In the genomic region with DNA sequence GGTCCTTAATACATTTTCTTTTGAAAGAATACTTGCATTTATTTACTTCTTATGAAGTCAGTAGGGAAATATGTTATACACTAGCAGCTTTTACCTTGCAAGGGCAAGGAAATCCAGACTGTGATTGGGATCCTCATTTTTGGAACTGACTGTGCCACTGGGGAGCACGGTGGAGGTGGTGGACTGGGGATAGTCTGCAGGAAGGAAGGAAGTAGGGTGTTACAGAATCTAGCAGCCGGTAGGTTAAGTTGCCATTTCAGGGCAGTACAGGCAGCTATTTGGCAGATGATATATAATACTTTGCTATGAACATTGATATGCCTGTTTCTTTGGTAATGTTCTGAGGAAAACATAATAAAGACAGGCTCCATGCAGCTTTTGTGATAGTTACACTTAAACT, we compare ENCODE assay signal across 16 cellular contexts.
"Had no signal": no experiment of that assay in that cellular context is flagged by ENCODE, and none has a peak within 500 bp of the region (broad histone marks: within the 10 kb centered on the region; RNA-seq: fewer than 3 reads in every experiment).

No MANE protein-coding gene starts in this region.

- DNase-seq: activated CD4-positive, alpha-beta T cell treated with anti-CD3 and anti-CD28 coated beads, Interleukin-2, amount 50 U/mL, for 48 hours; activated CD4-positive, CD25-positive, alpha-beta regulatory T cell treated with anti-CD3 and anti-CD28 coated beads, Interleukin-2, amount 50 U/mL, for 72 hours; activated gamma-delta T cell treated with Interleukin-2 at 50 U/mL for 16 hours; activated naive CD8-positive, alpha-beta T cell treated with anti-CD3 and anti-CD28 coated beads, Interleukin-2, amount 10 ng/mL, durations not matched to agents 7 days and 5 days; activated T-cell treated with anti-CD3 and anti-CD28 coated beads, Interleukin-2, amount 50 U/mL, for 4 hours; foreskin melanocyte; head of caudate nucleus; islet precursor cell; left lung; mesenchymal stem cell; nephron progenitor cell; stimulated activated CD4-positive, alpha-beta T cell treated with anti-CD3 and anti-CD28 coated beads, Interleukin-2, amount 100 ng/mL, for 48 hours; stimulated activated naive CD8-positive, alpha-beta T cell treated with anti-CD3 and anti-CD28 coated beads, Interleukin-15, Interleukin-2, amounts not matched to agents 100 U/mL and 50 U/mL, for 24 hours; T-cell; testis; upper lobe of right lung had no signal

- H3K27me3 Mint-ChIP-seq: activated naive CD8-positive, alpha-beta T cell treated with anti-CD3 and anti-CD28 coated beads, Interleukin-2, amount 10 ng/mL, durations not matched to agents 7 days and 5 days; T-cell had no signal

- H3K9me3 ChIP-seq: left lung, testis, upper lobe of right lung had no signal

- H3K4me3 ChIP-seq: left lung, testis, upper lobe of right lung had no signal

- H3K36me3 ChIP-seq: left lung, upper lobe of right lung had no signal

- H3K4me1 ChIP-seq: testis had no signal

- H3K27ac Mint-ChIP-seq: activated naive CD8-positive, alpha-beta T cell treated with anti-CD3 and anti-CD28 coated beads, Interleukin-2, amount 10 ng/mL, durations not matched to agents 7 days and 5 days; nephron progenitor cell had no signal

- H3K9me3 Mint-ChIP-seq: activated naive CD8-positive, alpha-beta T cell treated with anti-CD3 and anti-CD28 coated beads, Interleukin-2, amount 10 ng/mL, durations not matched to agents 7 days and 5 days; activated T-cell treated with anti-CD3 and anti-CD28 coated beads, Interleukin-2, amount 50 U/mL, for 4 hours; nephron progenitor cell; T-cell had no signal

- H3K36me3 Mint-ChIP-seq: activated naive CD8-positive, alpha-beta T cell treated with anti-CD3 and anti-CD28 coated beads, Interleukin-2, amount 10 ng/mL, durations not matched to agents 7 days and 5 days had no signal

- H3K27me3 ChIP-seq: left lung, testis, upper lobe of right lung had no signal

- H3K4me3 Mint-ChIP-seq: activated naive CD8-positive, alpha-beta T cell treated with anti-CD3 and anti-CD28 coated beads, Interleukin-2, amount 10 ng/mL, durations not matched to agents 7 days and 5 days; activated T-cell treated with anti-CD3 and anti-CD28 coated beads, Interleukin-2, amount 50 U/mL, for 4 hours; nephron progenitor cell had no signal

- H3K27ac ChIP-seq: left lung, testis, upper lobe of right lung had no signal
